ENCODE assay signal across 18 cellular contexts in the genomic region with DNA sequence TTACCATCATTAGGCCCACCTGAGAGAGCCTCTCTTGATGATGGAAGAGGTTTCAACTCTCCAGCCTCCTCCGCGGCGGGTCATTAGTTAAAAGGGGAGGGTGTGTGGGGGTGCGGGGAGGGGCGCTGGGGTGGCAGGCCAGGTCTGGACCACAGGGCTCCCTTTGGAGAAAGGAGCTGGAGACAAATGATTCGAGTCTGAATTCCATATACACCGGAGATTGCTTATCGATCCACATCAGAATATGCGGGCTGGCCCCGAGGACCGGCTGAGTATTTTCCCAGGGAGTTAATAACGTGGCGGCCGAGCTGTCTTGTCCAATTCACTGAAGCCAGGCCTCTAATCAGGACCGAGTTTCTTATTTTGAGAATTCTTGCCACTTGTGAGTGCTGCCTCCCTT.
"Had no signal": no experiment of that assay in that cellular context is flagged by ENCODE, and none has a peak within 500 bp of the region (broad histone marks: within the 10 kb centered on the region; RNA-seq: fewer than 3 reads in every experiment).

No MANE protein-coding gene starts in this region.

- DNase-seq: hippocampal formation; hypothalamus; immature natural killer cell; islet precursor cell; kidney; left cardiac atrium; left colon; left lung; left ventricle myocardium inferior; left ventricle myocardium superior; lower lobe of right lung; mammary epithelial cell; mesenchymal stem cell; mesendoderm; midbrain; mucosa of descending colon; naive B cell; naive thymus-derived CD4-positive, alpha-beta T cell had no signal
